In the genomic region with DNA sequence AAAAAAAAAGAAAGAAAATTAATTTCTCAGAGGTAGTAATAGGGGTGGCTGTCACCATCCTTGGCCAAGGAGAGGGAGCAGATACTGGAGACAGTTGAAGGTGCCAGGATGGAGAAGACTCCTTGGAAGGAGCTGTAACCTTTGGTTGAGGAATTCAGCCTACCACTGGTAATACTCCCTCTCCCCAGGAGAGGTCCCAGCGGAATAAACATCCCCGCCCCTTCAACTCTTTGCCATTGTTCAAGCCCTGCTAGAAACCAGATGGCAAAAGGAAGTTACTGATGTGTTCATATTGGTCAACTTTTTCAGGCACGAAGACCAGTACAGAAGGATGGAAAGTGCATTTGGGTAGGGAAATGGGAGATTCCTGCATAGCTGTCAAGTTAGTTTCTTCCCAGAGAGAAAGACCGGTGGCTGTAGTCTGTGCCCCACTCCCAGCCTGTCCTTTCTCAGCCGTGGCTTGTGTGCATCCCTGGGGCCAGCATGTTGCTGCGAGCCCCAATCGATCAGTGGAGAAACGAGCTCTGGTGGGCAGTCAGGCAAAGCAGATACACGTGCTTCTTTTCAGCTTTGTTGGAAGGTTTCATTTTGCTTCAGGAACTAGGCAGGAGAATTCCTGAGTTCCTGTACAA, we compare ENCODE assay signal across 1 cellular context.
TF ChIP-seq lines count a peak whose summit lies in the region.

No MANE protein-coding gene starts in this region.

TF ChIP-seq in HCT116, 20 proteins besides CTCF, POLR2A, EP300 and RAD21 (continued from another document):
- TF ChIP-seq ZNF274 (IDR thresholded peaks at IDR 0.05; ENCODE audit: low read depth, low read length) (no peak), JUND (IDR thresholded peaks at IDR 0.05) (no peak), TCF7L2 (IDR thresholded peaks at IDR 0.05; ENCODE audit: borderline replicate concordance, extremely low read depth, insufficient read depth, insufficient read length) (no peak), CEBPB (IDR thresholded peaks at IDR 0.05; ENCODE audit: low read depth) (no peak), SIN3A (IDR thresholded peaks at IDR 0.05; ENCODE audit: low read depth) (no peak), EZH2 (IDR thresholded peaks at IDR 0.05) (no peak), SP1 (IDR thresholded peaks at IDR 0.05; ENCODE audit: low read depth) (no peak), POLR2AphosphoS5 (IDR thresholded peaks at IDR 0.05; ENCODE audit: low read depth, low read length) (no peak), EZH2phosphoT487 (IDR thresholded peaks at IDR 0.05; ENCODE audit: borderline replicate concordance) (no peak), FOSL1 (IDR thresholded peaks at IDR 0.05; ENCODE audit: low read depth) (no peak), ZFX (IDR thresholded peaks at IDR 0.05) (no peak), SRF (IDR thresholded peaks at IDR 0.05; ENCODE audit: low read depth) (no peak), CBX3 (IDR thresholded peaks at IDR 0.05; ENCODE audit: low read depth) (no peak)
- TF ChIP-seq, protein P1, sequence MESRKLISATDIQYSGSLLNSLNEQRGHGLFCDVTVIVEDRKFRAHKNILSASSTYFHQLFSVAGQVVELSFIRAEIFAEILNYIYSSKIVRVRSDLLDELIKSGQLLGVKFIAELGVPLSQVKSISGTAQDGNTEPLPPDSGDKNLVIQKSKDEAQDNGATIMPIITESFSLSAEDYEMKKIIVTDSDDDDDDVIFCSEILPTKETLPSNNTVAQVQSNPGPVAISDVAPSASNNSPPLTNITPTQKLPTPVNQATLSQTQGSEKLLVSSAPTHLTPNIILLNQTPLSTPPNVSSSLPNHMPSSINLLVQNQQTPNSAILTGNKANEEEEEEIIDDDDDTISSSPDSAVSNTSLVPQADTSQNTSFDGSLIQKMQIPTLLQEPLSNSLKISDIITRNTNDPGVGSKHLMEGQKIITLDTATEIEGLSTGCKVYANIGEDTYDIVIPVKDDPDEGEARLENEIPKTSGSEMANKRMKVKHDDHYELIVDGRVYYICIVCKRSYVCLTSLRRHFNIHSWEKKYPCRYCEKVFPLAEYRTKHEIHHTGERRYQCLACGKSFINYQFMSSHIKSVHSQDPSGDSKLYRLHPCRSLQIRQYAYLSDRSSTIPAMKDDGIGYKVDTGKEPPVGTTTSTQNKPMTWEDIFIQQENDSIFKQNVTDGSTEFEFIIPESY (IDR thresholded peaks at IDR 0.05; ENCODE audit: extremely low read depth, insufficient replicate concordance, low read length): no peak
- TF ChIP-seq, protein P2, sequence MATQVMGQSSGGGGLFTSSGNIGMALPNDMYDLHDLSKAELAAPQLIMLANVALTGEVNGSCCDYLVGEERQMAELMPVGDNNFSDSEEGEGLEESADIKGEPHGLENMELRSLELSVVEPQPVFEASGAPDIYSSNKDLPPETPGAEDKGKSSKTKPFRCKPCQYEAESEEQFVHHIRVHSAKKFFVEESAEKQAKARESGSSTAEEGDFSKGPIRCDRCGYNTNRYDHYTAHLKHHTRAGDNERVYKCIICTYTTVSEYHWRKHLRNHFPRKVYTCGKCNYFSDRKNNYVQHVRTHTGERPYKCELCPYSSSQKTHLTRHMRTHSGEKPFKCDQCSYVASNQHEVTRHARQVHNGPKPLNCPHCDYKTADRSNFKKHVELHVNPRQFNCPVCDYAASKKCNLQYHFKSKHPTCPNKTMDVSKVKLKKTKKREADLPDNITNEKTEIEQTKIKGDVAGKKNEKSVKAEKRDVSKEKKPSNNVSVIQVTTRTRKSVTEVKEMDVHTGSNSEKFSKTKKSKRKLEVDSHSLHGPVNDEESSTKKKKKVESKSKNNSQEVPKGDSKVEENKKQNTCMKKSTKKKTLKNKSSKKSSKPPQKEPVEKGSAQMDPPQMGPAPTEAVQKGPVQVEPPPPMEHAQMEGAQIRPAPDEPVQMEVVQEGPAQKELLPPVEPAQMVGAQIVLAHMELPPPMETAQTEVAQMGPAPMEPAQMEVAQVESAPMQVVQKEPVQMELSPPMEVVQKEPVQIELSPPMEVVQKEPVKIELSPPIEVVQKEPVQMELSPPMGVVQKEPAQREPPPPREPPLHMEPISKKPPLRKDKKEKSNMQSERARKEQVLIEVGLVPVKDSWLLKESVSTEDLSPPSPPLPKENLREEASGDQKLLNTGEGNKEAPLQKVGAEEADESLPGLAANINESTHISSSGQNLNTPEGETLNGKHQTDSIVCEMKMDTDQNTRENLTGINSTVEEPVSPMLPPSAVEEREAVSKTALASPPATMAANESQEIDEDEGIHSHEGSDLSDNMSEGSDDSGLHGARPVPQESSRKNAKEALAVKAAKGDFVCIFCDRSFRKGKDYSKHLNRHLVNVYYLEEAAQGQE (IDR thresholded peaks at IDR 0.05; ENCODE audit: low read depth): no peak
- TF ChIP-seq, protein P3, sequence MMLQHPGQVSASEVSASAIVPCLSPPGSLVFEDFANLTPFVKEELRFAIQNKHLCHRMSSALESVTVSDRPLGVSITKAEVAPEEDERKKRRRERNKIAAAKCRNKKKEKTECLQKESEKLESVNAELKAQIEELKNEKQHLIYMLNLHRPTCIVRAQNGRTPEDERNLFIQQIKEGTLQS (IDR thresholded peaks at IDR 0.05): no peak
TF ChIP-seq in HCT116: peak in this region for 0.
